Comparison of ENCODE assay signal across 8 cellular contexts in genomic region chrX:130086414-130087207, GRCh38. TPM values are rescaled to one million over a fixed set of nuclear protein-coding genes. Genes with fewer than 3 reads are reported as not detected.
DNase-seq lines count a peak whose midpoint lies in the region; ATAC-seq and TF ChIP-seq lines count a peak whose summit lies in the region.

No MANE protein-coding gene starts in this region.

- H3K27me3 Mint-ChIP-seq in CD4-positive, alpha-beta memory T cell: no peaks in the 10 kb centered on the region
- H3K27me3 Mint-ChIP-seq in activated CD4-positive, alpha-beta memory T cell treated with anti-CD3 and anti-CD28 coated beads for 36 hours: no peaks in the 10 kb centered on the region

- peak overlapping the region; percentile 70 for H3K27ac ChIP-seq in CD4-positive, alpha-beta memory T cell (ENCODE audit: low read depth, low read length)
- peak overlapping the region; percentile 62 for H3K27ac ChIP-seq in lower lobe of right lung

- CTCF ChIA-PET in CD4-positive, alpha-beta memory T cell (lab: Charles Lee; ENCODE audit: partially characterized antibody): interaction anchor here (0.9 to 9.4 kb wide), 5 partner anchors 11 to 33 kb away, joined by 3 to 118 read pairs (median 3); no protein-coding TSS in a partner anchor
- CTCF ChIA-PET in activated CD4-positive, alpha-beta memory T cell treated with anti-CD3 and anti-CD28 coated beads for 36 hours (lab: Charles Lee): interaction anchor here (1.1 to 2.6 kb wide), 4 partner anchors 22 to 105 kb away, joined by 3 to 10 read pairs (median 3); no protein-coding TSS in a partner anchor

- peak overlapping the region; percentile 72 to 78 for H3K4me3 ChIP-seq in CD4-positive, alpha-beta memory T cell (ENCODE audit: low read length in 2 of 2)
- H3K4me3 ChIP-seq in lower lobe of right lung: peak overlapping the region; percentile 23

- H3K27me3 ChIP-seq in CD4-positive, alpha-beta memory T cell (ENCODE audit: insufficient read depth, low read length): no peaks in the 10 kb centered on the region
- no peaks in the 10 kb centered on the region for H3K27me3 ChIP-seq in lower lobe of right lung (ENCODE audit: low read depth)

- peak; percentile 76 to 84 (median 78) for DNase-seq in CD4-positive, alpha-beta memory T cell
- DNase-seq in KBM-7: peak; percentile 96
- peak; percentile 82 for DNase-seq in activated CD4-positive, alpha-beta memory T cell treated with anti-CD3 and anti-CD28 coated beads for 36 hours
- peak; percentile 68 for DNase-seq in lower lobe of right lung
- no peak for DNase-seq in NCI-H524 (lab: John Stamatoyannopoulos, UW)
- DNase-seq in LoVo (ENCODE audit: low spot score): no peak
- no peak for DNase-seq in sciatic nerve (ENCODE audit: low spot score)

- intact Hi-C loops in CD4-positive, alpha-beta memory T cell (cut with micrococcal nuclease): loop anchor here (2.0 kb wide), 1 partner anchor 24 kb away; the partner anchor contains the start of gene ELF4
- intact Hi-C loops in activated CD4-positive, alpha-beta memory T cell treated with anti-CD3 and anti-CD28 coated beads for 36 hours (cut with micrococcal nuclease): loop anchor here (5.0 kb wide), 1 partner anchor 1726 kb away; no protein-coding TSS in a partner anchor
- intact Hi-C loops in lower lobe of right lung (cut with DNase I) (loop anchor here (10.0 kb wide), 1 partner anchor 108 kb away; no protein-coding TSS in a partner anchor), sciatic nerve (cut with DNase I) (no loop called here)

- no peaks in the 10 kb centered on the region for H3K36me3 ChIP-seq in CD4-positive, alpha-beta memory T cell (ENCODE audit: insufficient read depth, low read length)
- no peaks in the 10 kb centered on the region for H3K36me3 ChIP-seq in lower lobe of right lung

- H3K4me3 Mint-ChIP-seq in CD4-positive, alpha-beta memory T cell: peak overlapping the region; percentile 88 to 94 (median 92)
- peak overlapping the region; percentile 51 for H3K4me3 Mint-ChIP-seq in activated CD4-positive, alpha-beta memory T cell treated with anti-CD3 and anti-CD28 coated beads for 36 hours

- POLR2A ChIA-PET in CD4-positive, alpha-beta memory T cell (lab: Charles Lee; ENCODE audit: partially characterized antibody): interaction anchor here (0.6 to 4.9 kb wide), 14 partner anchors 8 to 450 kb away, joined by 3 to 36 read pairs (median 4); partner anchors contain the start of genes AIFM1, ELF4 and RAB33A
- POLR2A ChIA-PET in activated CD4-positive, alpha-beta memory T cell treated with anti-CD3 and anti-CD28 coated beads for 36 hours (lab: Charles Lee): interaction anchor here (0.8 to 1.5 kb wide), 3 partner anchors 23 to 79 kb away, joined by 4 read pairs; partner anchors contain the start of gene AIFM1

- ATAC-seq in GM19467 (IDR thresholded peaks at IDR 0.05; ENCODE audit: unreplicated experiment) (peak; percentile 41), lower lobe of right lung (peak; percentile 51 to 67), sciatic nerve (no peak)

- peaks cover 76% of the 10 kb centered on the region for H3K4me1 ChIP-seq in CD4-positive, alpha-beta memory T cell (ENCODE audit: insufficient read depth, low read length)
- H3K4me1 ChIP-seq in lower lobe of right lung: peaks cover 42% of the 10 kb centered on the region

- in situ Hi-C loops in KBM-7 (cut with MboI; ENCODE audit: low pct_unique_long_range_greater_than_20kb, low sequenced_read_pairs): loop anchor here (10.0 kb wide), 1 partner anchor 98 kb away; no protein-coding TSS in a partner anchor

- peaks cover 23 to 90% (median 70%) of the 10 kb centered on the region in 4 donors for H3K4me1 Mint-ChIP-seq in CD4-positive, alpha-beta memory T cell
- H3K4me1 Mint-ChIP-seq in activated CD4-positive, alpha-beta memory T cell treated with anti-CD3 and anti-CD28 coated beads for 36 hours (ENCODE audit: low read depth): peaks cover 69% of the 10 kb centered on the region

- H3K9me3 Mint-ChIP-seq in CD4-positive, alpha-beta memory T cell: no peaks in the 10 kb centered on the region
- no peaks in the 10 kb centered on the region for H3K9me3 Mint-ChIP-seq in activated CD4-positive, alpha-beta memory T cell treated with anti-CD3 and anti-CD28 coated beads for 36 hours

- no peaks in the 10 kb centered on the region for H3K9me3 ChIP-seq in CD4-positive, alpha-beta memory T cell (ENCODE audit: control insufficient read depth in 1 of 2, low read length in 2 of 2)
- no peaks in the 10 kb centered on the region for H3K9me3 ChIP-seq in lower lobe of right lung

- no peak for TF ChIP-seq CTCF in lower lobe of right lung (IDR thresholded peaks at IDR 0.05)

- H3K27ac Mint-ChIP-seq in CD4-positive, alpha-beta memory T cell: peak overlapping the region; percentile 89 to 94 (median 93)
- H3K27ac Mint-ChIP-seq in activated CD4-positive, alpha-beta memory T cell treated with anti-CD3 and anti-CD28 coated beads for 36 hours: peak overlapping the region; percentile 90

- peaks cover 0 to 7% of the 10 kb centered on the region in 2 donors for H3K36me3 Mint-ChIP-seq in CD4-positive, alpha-beta memory T cell
- peaks cover 4% of the 10 kb centered on the region for H3K36me3 Mint-ChIP-seq in activated CD4-positive, alpha-beta memory T cell treated with anti-CD3 and anti-CD28 coated beads for 36 hours

RNA-seq across cellular contexts. Expression of gene ELF4, which starts 23.7 kb away (rescaled TPM):
- 10 to 100 TPM; 29.8 to 31.3 TPM for total RNA-seq in CD4-positive, alpha-beta memory T cell
- 10 to 100 TPM in 1 of 2 donors, 1 to 10 TPM in 1; 7.4 to 18.6 TPM for polyA plus RNA-seq in CD4-positive, alpha-beta memory T cell
- total RNA-seq in activated CD4-positive, alpha-beta memory T cell treated with anti-CD3 and anti-CD28 coated beads for 36 hours: 10 to 100 TPM; 28.0 to 28.2 TPM
- total RNA-seq in lower lobe of right lung (24.1 TPM), sciatic nerve (15.3 TPM)

Comparison
In these comparisons a context has a peak if more than half of its experiments do, and no peak if none do; other contexts are left out.
1. DNase-seq: peak in CD4-positive, alpha-beta memory T cell (5 of 5), KBM-7 (single experiment), activated CD4-positive, alpha-beta memory T cell treated with anti-CD3 and anti-CD28 coated beads for 36 hours (single experiment) and lower lobe of right lung (single experiment); none in NCI-H524 (0 of 2), LoVo (single experiment) and sciatic nerve (single experiment).